Comparison of ENCODE assay signal across 8 cellular contexts in genomic region chr14:73851567-73852382, GRCh38. TPM values are rescaled to one million over a fixed set of nuclear protein-coding genes. Genes with fewer than 3 reads are reported as not detected.
A peak's percentile ranks its signal among the peaks of the same experiment; 100 is the strongest.
DNase-seq lines count a peak whose midpoint lies in the region; ATAC-seq and TF ChIP-seq lines count a peak whose summit lies in the region.

PTGR2 (plus strand) TSS chr14:73851831; CDS start chr14:73858863, 7,032 bp downstream.

- H3K27me3 ChIP-seq in osteoblast (ENCODE audit: insufficient read depth, low read length) (no peaks in the 10 kb centered on the region), testis (no peaks in the 10 kb centered on the region)

- H3K9me3 Mint-ChIP-seq in activated naive CD8-positive, alpha-beta T cell treated with anti-CD3 and anti-CD28 coated beads for 36 hours, result no peaks in the 10 kb centered on the region
- H3K9me3 Mint-ChIP-seq in glutamatergic neuron (ENCODE audit: unreplicated experiment), result peaks cover 1% of the 10 kb centered on the region

- H3K9me3 ChIP-seq in osteoblast (ENCODE audit: low read depth, low read length), result no peaks in the 10 kb centered on the region
- H3K9me3 ChIP-seq in testis, result no peaks in the 10 kb centered on the region

- peaks cover 6% of the 10 kb centered on the region for H3K79me2 ChIP-seq in osteoblast (ENCODE audit: insufficient read depth, low read length)

- DNase-seq in GM04504 (ENCODE audit: low read depth), result peak; percentile 95
- peak; percentile 95 for DNase-seq in NCI-H1105 (lab: John Stamatoyannopoulos, UW)
- peak; percentile 11 for DNase-seq in SKM-1 (lab: John Stamatoyannopoulos, UW; ENCODE audit: unreplicated experiment)
- peak; percentile 93 for DNase-seq in activated naive CD8-positive, alpha-beta T cell treated with anti-CD3 and anti-CD28 coated beads for 36 hours
- peak; percentile 99 for DNase-seq in glutamatergic neuron
- DNase-seq in osteoblast (ENCODE audit: insufficient read length, low spot score, missing footprints), result peak; percentile 99
- peak; percentile 98 for DNase-seq in testis

- H3K4me1 ChIP-seq in osteoblast (ENCODE audit: insufficient read depth, low read length) (peaks cover 20% of the 10 kb centered on the region), testis (peaks cover 6% of the 10 kb centered on the region)

- H3K36me3 Mint-ChIP-seq in activated naive CD8-positive, alpha-beta T cell treated with anti-CD3 and anti-CD28 coated beads for 36 hours, result peaks cover 8% of the 10 kb centered on the region
- H3K36me3 Mint-ChIP-seq in glutamatergic neuron (ENCODE audit: unreplicated experiment), result no peaks in the 10 kb centered on the region

- WGBS in testis, 2 donors, result 1% methylated on average over 35 to 51 of the region's 51 CpGs

- H3K4me2 ChIP-seq in osteoblast (ENCODE audit: insufficient read depth, low read length), result peak within 1 kb of the TSS; percentile 97

- H3K36me3 ChIP-seq in osteoblast (ENCODE audit: insufficient read depth, low read length) (no peaks in the 10 kb centered on the region), testis (ENCODE audit: low read depth, missing control alignments) (no peaks in the 10 kb centered on the region)

- peak; percentile 83 for ATAC-seq in HG02610 (IDR thresholded peaks at IDR 0.05; ENCODE audit: unreplicated experiment)

- TF ChIP-seq POLR2A in testis (IDR thresholded peaks at IDR 0.05), result peak; percentile 37

- peak within 1 kb of the TSS; percentile 93 for H2AFZ ChIP-seq in osteoblast (ENCODE audit: low read length)

- intact Hi-C loops in testis (cut with DNase I; ENCODE audit: low total_unique reads), result no loop called here

- no peaks in the 10 kb centered on the region for H4K20me1 ChIP-seq in osteoblast (ENCODE audit: insufficient read depth, low read length)

- peak within 1 kb of the TSS; percentile 99 for H3K27ac Mint-ChIP-seq in activated naive CD8-positive, alpha-beta T cell treated with anti-CD3 and anti-CD28 coated beads for 36 hours
- peak within 1 kb of the TSS; percentile 99 for H3K27ac Mint-ChIP-seq in glutamatergic neuron (ENCODE audit: unreplicated experiment)

- peak within 1 kb of the TSS; percentile 95 for H3K4me3 Mint-ChIP-seq in activated naive CD8-positive, alpha-beta T cell treated with anti-CD3 and anti-CD28 coated beads for 36 hours
- H3K4me3 Mint-ChIP-seq in glutamatergic neuron (ENCODE audit: unreplicated experiment), result peak within 1 kb of the TSS; percentile 99

- H3K4me3 ChIP-seq in osteoblast (ENCODE audit: insufficient read depth, low read length) (peak within 1 kb of the TSS; percentile 90), testis (peak within 1 kb of the TSS; percentile 77 to 81)

- no peaks in the 10 kb centered on the region for H3K27me3 Mint-ChIP-seq in activated naive CD8-positive, alpha-beta T cell treated with anti-CD3 and anti-CD28 coated beads for 36 hours
- H3K27me3 Mint-ChIP-seq in glutamatergic neuron (ENCODE audit: unreplicated experiment), result no peaks in the 10 kb centered on the region

- TF ChIP-seq CTCF in glutamatergic neuron (IDR thresholded peaks at IDR 0.05; ENCODE audit: partially characterized antibody, unreplicated experiment) (no peak), osteoblast (IDR thresholded peaks at IDR 0.05; ENCODE audit: extremely low read depth, low read depth, low read length) (no peak), testis (IDR thresholded peaks at IDR 0.05) (peak in 1 of 3 experiments; percentile 32)

- peaks cover 16% of the 10 kb centered on the region for H3K4me1 Mint-ChIP-seq in activated naive CD8-positive, alpha-beta T cell treated with anti-CD3 and anti-CD28 coated beads for 36 hours
- H3K4me1 Mint-ChIP-seq in glutamatergic neuron (ENCODE audit: low read depth, unreplicated experiment), result no peaks in the 10 kb centered on the region

- peak within 1 kb of the TSS; percentile 99 for H3K27ac ChIP-seq in osteoblast (ENCODE audit: low read depth, low read length)
- peak within 1 kb of the TSS; percentile 92 to 97 for H3K27ac ChIP-seq in testis

RNA-seq across cellular contexts. Expression of gene PTGR2, which starts in this region (rescaled TPM):
- 1 to 10 TPM; 6.5 to 6.7 TPM for total RNA-seq in activated naive CD8-positive, alpha-beta T cell treated with anti-CD3 and anti-CD28 coated beads for 36 hours
- total RNA-seq in glutamatergic neuron (ENCODE audit: unreplicated experiment) (8.7 TPM), osteoblast (6.5 and 7.2 TPM in 2 replicates), testis (10 to 100 TPM; 19.1 to 19.4 TPM)
- polyA plus RNA-seq in testis (ENCODE audit: insufficient read depth, low read depth, low replicate concordance), result 11.8 TPM

Comparison
In these comparisons a context has a peak if more than half of its experiments do, and no peak if none do; other contexts are left out.
1. Peak in every context shown above with its lines: DNase-seq, ATAC-seq, H3K4me3 ChIP-seq and H3K27ac ChIP-seq.
2. DNase-seq: peak in every context shown above with its lines; median percentile 99 in glutamatergic neuron; 99 in osteoblast; 98 in testis; 95 in GM04504; 95 in NCI-H1105; 93 in activated naive CD8-positive, alpha-beta T cell treated with anti-CD3 and anti-CD28 coated beads for 36 hours; 11 in SKM-1.